In genomic region chr1:77538956-77539509, GRCh38 we compare ENCODE assay signal across 8 cellular contexts.
DNase-seq lines count a peak whose midpoint lies in the region; FAIRE-seq and TF ChIP-seq lines count a peak whose summit lies in the region.

No MANE protein-coding gene starts in this region.

- peak overlapping the region in 2 of 3 donors; percentile 19 to 21 for H3K9ac ChIP-seq in skeletal muscle tissue (ENCODE audit: low read depth in 1 of 3, low read length in 3 of 3)

- intact Hi-C loops in esophagus muscularis mucosa (cut with DNase I), result no loop called here
- intact Hi-C loops in CD4-positive, alpha-beta memory T cell (cut with micrococcal nuclease), result loop anchor here (10.0 kb wide), 2 partner anchors 164 to 254 kb away; partner anchors contain the start of gene AK5

- POLR2A ChIA-PET in CD4-positive, alpha-beta memory T cell (lab: Charles Lee; ENCODE audit: partially characterized antibody), result no interaction called here

- H3K36me3 ChIP-seq in esophagus muscularis mucosa, result no peaks in the 10 kb centered on the region
- H3K36me3 ChIP-seq in skeletal muscle tissue (ENCODE audit: control insufficient read depth in 3 of 3, insufficient read depth in 3 of 3, low read length in 3 of 3), result no peaks in the 10 kb centered on the region
- no peaks in the 10 kb centered on the region for H3K36me3 ChIP-seq in CD4-positive, alpha-beta memory T cell (ENCODE audit: insufficient read depth, low read length)

- WGBS in esophagus muscularis mucosa, result 77% methylated on average over 7 of the region's 7 CpGs

- peak overlapping the region in 3 of 4 donors; percentile 15 to 34 (median 27) for H3K27ac ChIP-seq in esophagus muscularis mucosa (replicated peaks in 1 of 4)
- H3K27ac ChIP-seq in skeletal muscle tissue (ENCODE audit: low read depth, low read length), result peak overlapping the region; percentile 49
- no peak overlapping the region for H3K27ac ChIP-seq in CD4-positive, alpha-beta memory T cell (ENCODE audit: low read depth, low read length)

- H3K9me3 ChIP-seq in esophagus muscularis mucosa (no peaks in the 10 kb centered on the region), skeletal muscle tissue (ENCODE audit: control insufficient read depth in 3 of 3, low read length in 3 of 3) (no peaks in the 10 kb centered on the region)
- H3K9me3 ChIP-seq in CD4-positive, alpha-beta memory T cell (ENCODE audit: control insufficient read depth in 1 of 2, low read length in 2 of 2), result no peaks in the 10 kb centered on the region

- H3K9me3 Mint-ChIP-seq in CD4-positive, alpha-beta memory T cell, result no peaks in the 10 kb centered on the region

- peaks cover 0 to under 1% (median 0%) of the 10 kb centered on the region in 4 donors for H3K4me1 Mint-ChIP-seq in CD4-positive, alpha-beta memory T cell

- TF ChIP-seq CTCF in esophagus muscularis mucosa (IDR thresholded peaks at IDR 0.05), result no peak
- no peak for TF ChIP-seq CTCF in GM13976 (IDR thresholded peaks at IDR 0.05; ENCODE audit: borderline replicate concordance, control extremely low read depth, extremely low read depth, insufficient read depth, missing control alignments)

- CTCF ChIA-PET in CD4-positive, alpha-beta memory T cell (lab: Charles Lee; ENCODE audit: partially characterized antibody), result no interaction called here

- no peak for TF ChIP-seq POLR2A in H54 (IDR thresholded peaks at IDR 0.05; ENCODE audit: low read depth, low read length)
- TF ChIP-seq POLR2A in esophagus muscularis mucosa (IDR thresholded peaks at IDR 0.05; ENCODE audit: low read depth), result no peak

- in situ Hi-C loops in GM13976 (cut with MboI; ENCODE audit: low sequenced_read_pairs, unreplicated experiment), result loop anchor here (10.0 to 25.0 kb wide), 2 partner anchors 394 to 573 kb away; no protein-coding TSS in a partner anchor

- H3K4me3 ChIP-seq in esophagus muscularis mucosa (no peak overlapping the region), skeletal muscle tissue (ENCODE audit: low read length in 3 of 3) (no peak overlapping the region)
- H3K4me3 ChIP-seq in CD4-positive, alpha-beta memory T cell (ENCODE audit: low read length in 2 of 2), result no peak overlapping the region

- peak overlapping the region in 2 of 7 donors; percentile 48 to 51 for H3K27ac Mint-ChIP-seq in CD4-positive, alpha-beta memory T cell

- DNase-seq in GM03348 (ENCODE audit: low spot score), result peak; percentile 82
- peak; percentile 45 for DNase-seq in H54 (ENCODE audit: insufficient read length, low spot score)
- DNase-seq in NCI-H2171 (lab: John Stamatoyannopoulos, UW), result peak; percentile 21
- no peak for DNase-seq in esophagus muscularis mucosa (ENCODE audit: extremely low spot score)
- DNase-seq in GM13976 (ENCODE audit: low spot score), result no peak
- no peak for DNase-seq in effector CD4-positive, alpha-beta T cell
- no peak for DNase-seq in CD4-positive, alpha-beta memory T cell

- H3K4me3 Mint-ChIP-seq in CD4-positive, alpha-beta memory T cell, result no peak overlapping the region

- peaks cover 0 to 5% of the 10 kb centered on the region in 2 donors for H3K36me3 Mint-ChIP-seq in CD4-positive, alpha-beta memory T cell

- TF ChIP-seq EP300 in esophagus muscularis mucosa (IDR thresholded peaks at IDR 0.05), result no peak

- H3K4me1 ChIP-seq in esophagus muscularis mucosa (peaks cover 4 to 10% (median 9%) of the 10 kb centered on the region in 4 donors), skeletal muscle tissue (ENCODE audit: control insufficient read depth in 3 of 3, insufficient read depth in 3 of 3, low read length in 3 of 3) (peaks cover 8 to 17% (median 16%) of the 10 kb centered on the region in 3 donors)
- no peaks in the 10 kb centered on the region for H3K4me1 ChIP-seq in CD4-positive, alpha-beta memory T cell (ENCODE audit: insufficient read depth, low read length)

- H3K27me3 Mint-ChIP-seq in CD4-positive, alpha-beta memory T cell, result no peaks in the 10 kb centered on the region

- no peak for FAIRE-seq in H54 (lab: Jason Lieb, UNC)

- no peaks in the 10 kb centered on the region for H3K27me3 ChIP-seq in esophagus muscularis mucosa
- H3K27me3 ChIP-seq in skeletal muscle tissue (ENCODE audit: control insufficient read depth in 3 of 3, insufficient read depth in 3 of 3, low read length in 3 of 3), result no peaks in the 10 kb centered on the region
- H3K27me3 ChIP-seq in CD4-positive, alpha-beta memory T cell (ENCODE audit: insufficient read depth, low read length), result no peaks in the 10 kb centered on the region

Comparison
In these comparisons a context has a peak if more than half of its experiments do, and no peak if none do; other contexts are left out.
1. DNase-seq: peak in GM03348 (single experiment), H54 (single experiment) and NCI-H2171 (single experiment); none in esophagus muscularis mucosa (single experiment), GM13976 (single experiment), effector CD4-positive, alpha-beta T cell (single experiment) and CD4-positive, alpha-beta memory T cell (0 of 5).